Comparison of ENCODE assay signal across 22 cellular contexts in genomic region chr7:96276019-96276418, GRCh38.
"Had no signal": no experiment of that assay in that cellular context is flagged by ENCODE, and none has a peak within 500 bp of the region (broad histone marks: within the 10 kb centered on the region; RNA-seq: fewer than 3 reads in every experiment).

No MANE protein-coding gene starts in this region.

- DNase-seq: head of caudate nucleus; islet precursor cell; left ventricle myocardium superior; lower lobe of right lung; mammary epithelial cell; mesendoderm; naive B cell; natural killer cell; ovary; spleen; stimulated activated CD4-positive, alpha-beta T cell treated with anti-CD3 and anti-CD28 coated beads, Interleukin-4, amount 100 ng/mL, for 24 hours; stimulated activated naive CD4-positive, alpha-beta T cell; tibial artery; trophoblast cell; upper lobe of right lung had no signal

- FAIRE-seq: urothelium cell line had no signal

- H3K27ac ChIP-seq: lower lobe of right lung, ovary, right atrium auricular region, skin epidermis, spleen, suprapubic skin, thoracic aorta, tibial artery, upper lobe of right lung had no signal

- H3K27me3 ChIP-seq: ovary, right atrium auricular region, spleen, suprapubic skin, tibial artery, upper lobe of right lung had no signal

- H3K4me1 ChIP-seq: lower lobe of right lung, right atrium auricular region, spleen, suprapubic skin, upper lobe of right lung had no signal

- H3K4me3 ChIP-seq: lower lobe of right lung, ovary, right atrium auricular region, skin epidermis, spleen, suprapubic skin, thoracic aorta, tibial artery, upper lobe of right lung had no signal

- H3K36me3 ChIP-seq: ovary, right atrium auricular region, thoracic aorta had no signal

- H3K9me3 ChIP-seq: lower lobe of right lung, ovary, right atrium auricular region, suprapubic skin, thoracic aorta, tibial artery, upper lobe of right lung had no signal

- ATAC-seq: left ventricle myocardium superior; lower lobe of right lung; natural killer cell; sciatic nerve; stimulated activated effector memory CD8-positive, alpha-beta T cell treated with anti-CD3 and anti-CD28 coated beads, Interleukin-12 subunit alpha, Interleukin-12 subunit beta, amount 100 ng/mL, for 72 hours; upper lobe of right lung had no signal
